In genomic region chr20:62128499-62128898, GRCh38 we compare ENCODE assay signal across 21 cellular contexts.
"Had no signal": no experiment of that assay in that cellular context is flagged by ENCODE, and none has a peak within 500 bp of the region (broad histone marks: within the 10 kb centered on the region; RNA-seq: fewer than 3 reads in every experiment).

No MANE protein-coding gene starts in this region.

- ATAC-seq: natural killer cell had no signal

- H3K4me3 Mint-ChIP-seq: activated B cell treated with CpG ODN at 0.5 μM for 24 hours; activated CD4-positive, alpha-beta memory T cell treated with anti-CD3 and anti-CD28 coated beads, Interleukin-2, amount 10 ng/mL, durations not matched to agents 7 days and 5 days; activated naive CD8-positive, alpha-beta T cell treated with anti-CD3 and anti-CD28 coated beads, Interleukin-2, amount 10 ng/mL, durations not matched to agents 7 days and 5 days; natural killer cell had no signal

- H3K36me3 ChIP-seq: uterus had no signal

- DNase-seq: activated B cell treated with CpG ODN at 0.5 μM for 24 hours; activated CD4-positive, alpha-beta memory T cell treated with anti-CD3 and anti-CD28 coated beads, Interleukin-2, amount 10 ng/mL, durations not matched to agents 7 days and 5 days; activated CD4-positive, alpha-beta T cell treated with anti-CD3 and anti-CD28 coated beads for 48 hours; activated gamma-delta T cell treated with Interleukin-2 at 50 U/mL for 16 hours; activated naive CD8-positive, alpha-beta T cell treated with anti-CD3 and anti-CD28 coated beads, Interleukin-2, amount 10 ng/mL, durations not matched to agents 7 days and 5 days; anterior cingulate cortex; central memory CD4-positive, alpha-beta T cell; dorsolateral prefrontal cortex; foreskin fibroblast; hypothalamus; kidney; mesendoderm; natural killer cell; sigmoid colon; SK-N-SH; stimulated activated CD4-positive, alpha-beta T cell treated with anti-CD3 and anti-CD28 coated beads, Interleukin-4, amount 100 ng/mL, for 24 hours; stimulated activated naive CD4-positive, alpha-beta T cell; thyroid gland; uterus had no signal

- H3K27ac ChIP-seq: epithelial cell of prostate, sigmoid colon, thyroid gland, uterus had no signal

- H3K9me3 Mint-ChIP-seq: activated B cell treated with CpG ODN at 0.5 μM for 24 hours; activated CD4-positive, alpha-beta memory T cell treated with anti-CD3 and anti-CD28 coated beads, Interleukin-2, amount 10 ng/mL, durations not matched to agents 7 days and 5 days; activated naive CD8-positive, alpha-beta T cell treated with anti-CD3 and anti-CD28 coated beads, Interleukin-2, amount 10 ng/mL, durations not matched to agents 7 days and 5 days; brain; natural killer cell had no signal

- H3K4me3 ChIP-seq: dorsolateral prefrontal cortex, sigmoid colon, thyroid gland, uterus had no signal

- H3K27ac Mint-ChIP-seq: activated B cell treated with CpG ODN at 0.5 μM for 24 hours; activated CD4-positive, alpha-beta memory T cell treated with anti-CD3 and anti-CD28 coated beads, Interleukin-2, amount 10 ng/mL, durations not matched to agents 7 days and 5 days; activated naive CD8-positive, alpha-beta T cell treated with anti-CD3 and anti-CD28 coated beads, Interleukin-2, amount 10 ng/mL, durations not matched to agents 7 days and 5 days; natural killer cell had no signal

- H3K27me3 ChIP-seq: dorsolateral prefrontal cortex, sigmoid colon, thyroid gland, uterus had no signal

- H3K27me3 Mint-ChIP-seq: activated B cell treated with CpG ODN at 0.5 μM for 24 hours; activated CD4-positive, alpha-beta memory T cell treated with anti-CD3 and anti-CD28 coated beads, Interleukin-2, amount 10 ng/mL, durations not matched to agents 7 days and 5 days; activated naive CD8-positive, alpha-beta T cell treated with anti-CD3 and anti-CD28 coated beads, Interleukin-2, amount 10 ng/mL, durations not matched to agents 7 days and 5 days; brain had no signal

- H3K9me3 ChIP-seq: sigmoid colon, SK-N-SH, thyroid gland, uterus had no signal
